In the genomic region with DNA sequence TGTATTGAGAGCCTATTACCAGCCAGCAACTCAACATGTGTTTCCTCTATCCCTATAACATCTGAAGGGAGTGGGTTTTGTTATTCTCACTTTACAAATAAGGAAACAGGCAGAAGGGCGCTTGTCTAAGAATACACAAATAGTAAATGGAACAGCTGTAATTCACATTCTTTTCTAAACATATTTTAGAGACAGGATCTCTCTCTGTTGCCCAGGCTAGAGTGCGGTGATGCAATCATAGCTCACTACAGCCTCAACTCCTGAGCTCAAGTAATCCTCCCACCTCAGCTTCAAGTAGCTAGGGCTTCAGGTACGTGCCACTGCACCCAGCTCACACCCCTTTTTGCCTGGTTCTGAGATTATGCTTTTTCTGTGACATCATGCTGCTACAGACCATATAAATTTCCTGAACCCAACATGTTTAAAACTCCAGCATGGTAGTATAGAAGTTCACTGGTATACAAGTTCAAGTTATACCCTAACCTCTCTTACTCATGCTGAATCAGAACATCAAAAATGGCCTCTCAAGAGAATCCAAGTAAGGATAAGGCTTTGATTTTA, we compare ENCODE assay signal across 12 cellular contexts. TPM values are rescaled to one million over a fixed set of nuclear protein-coding genes. Genes with fewer than 3 reads are reported as not detected.
A peak's percentile ranks its signal among the peaks of the same experiment; 100 is the strongest.
DNase-seq lines count a peak whose midpoint lies in the region; ATAC-seq, FAIRE-seq and TF ChIP-seq lines count a peak whose summit lies in the region.
"Had no signal": no experiment of that assay in that cellular context is flagged by ENCODE, and none has a peak within 500 bp of the region (broad histone marks: within the 10 kb centered on the region; RNA-seq: fewer than 3 reads in every experiment).

No MANE protein-coding gene starts in this region.

- CTCF ChIA-PET in HCT116 (lab: Charles Lee) (no interaction called here), K562 (lab: Yijun Ruan, JAX; ENCODE audit: low intra/inter-chr PET ratio) (no interaction called here)

- no peaks in the 10 kb centered on the region for H3K36me3 Mint-ChIP-seq in stimulated activated memory B cell treated with anti-CD40 and anti-IgM and Interleukin-4, amounts not matched to agents 10 μg/mL and 1 μg/mL and 100 μg/mL, for 72 hours
- H3K36me3 Mint-ChIP-seq: CD8-positive, alpha-beta T cell had no signal

- peak; percentile 29 for FAIRE-seq in K562 (lab: Jason Lieb, UNC)
- no peak for FAIRE-seq in H54 (lab: Jason Lieb, UNC)

- H3K27me3 ChIP-seq in HCT116 (ENCODE audit: insufficient read depth, low read length) (no peaks in the 10 kb centered on the region), K562 (ENCODE audit: control insufficient read depth in 2 of 2, insufficient read depth in 2 of 2, low read length in 2 of 2) (peaks cover 3 to 4% of the 10 kb centered on the region in 2 experiments; a peak in 1 of 5 replicates), foreskin keratinocyte (no peaks in the 10 kb centered on the region), subcutaneous abdominal adipose tissue (ENCODE audit: control insufficient read depth in 5 of 5, insufficient read depth in 4 of 5, low read length in 5 of 5) (peaks cover 0 to 2% (median 0%) of the 10 kb centered on the region in 5 donors)

- ATAC-seq in HCT116 (peak; percentile 27), K562 (peak; percentile 39; the same call in 2 of the 3 replicates), foreskin keratinocyte (peak; percentile 42)
- ATAC-seq in stimulated activated memory B cell treated with anti-CD40 and anti-IgM and Interleukin-4, amounts not matched to agents 10 μg/mL and 1 μg/mL and 100 μg/mL, for 72 hours: no peak
- ATAC-seq: CD8-positive, alpha-beta T cell had no signal

- in situ Hi-C loops in K562 (cut with MboI): no loop called here

- no peak for TF ChIP-seq EP300 in K562 (IDR thresholded peaks at IDR 0.05; ENCODE audit: low read length)

- peak overlapping the region; percentile 64 for H3K9ac ChIP-seq in HCT116 (ENCODE audit: low read length)
- no peak overlapping the region for H3K9ac ChIP-seq in K562 (ENCODE audit: insufficient read depth in 1 of 2, low read depth in 2 of 2, low read length in 2 of 2)
- H3K9ac ChIP-seq in subcutaneous abdominal adipose tissue (ENCODE audit: low read length in 5 of 5): no peak overlapping the region

- BruUV-seq in HCT116 (replicated peaks; lab: Mats Ljungman, UMichigan) (no TSS peak), K562 (replicated peaks; lab: Mats Ljungman, UMichigan) (no TSS peak)

- TF ChIP-seq RAD21 in HCT116 (IDR thresholded peaks at IDR 0.05; ENCODE audit: low read depth): no peak
- no peak for TF ChIP-seq RAD21 in K562 (CRISPR knock-in tag; conservative IDR thresholded peaks at IDR 0.05 in 1 of 2, IDR thresholded peaks at IDR 0.05 in 1 of 2)

- 17% methylated on average over 3 of the region's 3 CpGs for WGBS in K562 (ENCODE audit: insufficient coverage, low coverage, missing lambda C conversion rate)

- peaks cover 18% of the 10 kb centered on the region for H3K27me3 Mint-ChIP-seq in stimulated activated memory B cell treated with anti-CD40 and anti-IgM and Interleukin-4, amounts not matched to agents 10 μg/mL and 1 μg/mL and 100 μg/mL, for 72 hours

- H3K27ac Mint-ChIP-seq in stimulated activated memory B cell treated with anti-CD40 and anti-IgM and Interleukin-4, amounts not matched to agents 10 μg/mL and 1 μg/mL and 100 μg/mL, for 72 hours: no peak overlapping the region
- H3K27ac Mint-ChIP-seq: activated T-helper 1 cell treated with anti-CD3 and anti-CD28 coated beads, Interleukin-12 subunit alpha, Interleukin-12 subunit beta, Interleukin-2, Interleukin-4 antibody, amounts not matched to agents 30 ng/mL and 10 ng/mL and 1 ng/mL, durations not matched to agents 14 hours and 24 hours and 36 hours; CD8-positive, alpha-beta T cell; stimulated activated naive CD8-positive, alpha-beta T cell treated with anti-CD3 and anti-CD28 coated beads, Interleukin-15, Interleukin-2, amounts not matched to agents 100 ng/mL and 50 ng/mL, for 24 hours had no signal

- no peak for TF ChIP-seq CTCF in HCT116 (IDR thresholded peaks at IDR 0.05 in 2 of 3, conservative IDR thresholded peaks at IDR 0.05 in 1 of 3; ENCODE audit: borderline replicate concordance in 1 of 3, insufficient read depth in 1 of 3, low read depth in 2 of 3, low read length in 2 of 3)
- no peak for TF ChIP-seq CTCF in K562 (IDR thresholded peaks at IDR 0.05 in 2 of 3, conservative IDR thresholded peaks at IDR 0.05 in 1 of 3; ENCODE audit: insufficient read depth in 2 of 3, low read depth in 1 of 3, low read length in 3 of 3)
- TF ChIP-seq CTCF in foreskin keratinocyte (conservative IDR thresholded peaks at IDR 0.05): no peak

- peaks cover 32 to 53% of the 10 kb centered on the region in 2 experiments for H3K4me1 ChIP-seq in HCT116 (ENCODE audit: control insufficient read depth in 1 of 2, insufficient read depth in 2 of 2, low read length in 2 of 2)
- H3K4me1 ChIP-seq in K562 (replicated peaks in 1 of 2; ENCODE audit: control insufficient read depth in 2 of 2, insufficient read depth in 2 of 2, low read length in 2 of 2): peaks cover 0 to 12% of the 10 kb centered on the region in 2 experiments; a peak in 2 of 5 replicates
- peaks cover 28% of the 10 kb centered on the region for H3K4me1 ChIP-seq in foreskin keratinocyte
- peaks cover 0 to 26% (median 23%) of the 10 kb centered on the region in 5 donors for H3K4me1 ChIP-seq in subcutaneous abdominal adipose tissue (ENCODE audit: control insufficient read depth in 5 of 5, insufficient read depth in 5 of 5, low read length in 5 of 5)

- H3K9me2 ChIP-seq in HCT116 (ENCODE audit: insufficient read depth): no peaks in the 10 kb centered on the region

- POLR2A ChIA-PET in HCT116 (lab: Charles Lee) (no interaction called here), K562 (lab: Yijun Ruan, JAX) (no interaction called here)

- H3K9me1 ChIP-seq in K562 (ENCODE audit: control insufficient read depth, insufficient read depth, low read length): no peaks in the 10 kb centered on the region

- H4K20me1 ChIP-seq in HCT116 (ENCODE audit: insufficient read depth) (no peaks in the 10 kb centered on the region), K562 (replicated peaks; ENCODE audit: control insufficient read depth, insufficient read depth, low read length) (no peaks in the 10 kb centered on the region; the same call in 1 of the 2 replicates)

- H3K27ac ChIP-seq in HCT116 (ENCODE audit: low read depth, low read length) (peak overlapping the region; percentile 84), K562 (ENCODE audit: extremely low read depth, low read depth, low read length) (no peak overlapping the region), foreskin keratinocyte (peak overlapping the region; percentile 96), subcutaneous abdominal adipose tissue (ENCODE audit: low read depth, low read length) (peak overlapping the region; percentile 8)

- RAD21 ChIA-PET in HCT116 (lab: Charles Lee; ENCODE audit: low non-redundant PET in 1 of 2, low total read pairs in 2 of 2, uncharacterized antibody in 2 of 2, unreplicated experiment in 2 of 2): no interaction called here

- intact Hi-C loops in HCT116 (cut with micrococcal nuclease): loop anchor here (2.0 kb wide), 1 partner anchor 39 kb away; a partner anchor contains a TSS
- intact Hi-C loops in K562 (cut with micrococcal nuclease): no loop called here

- no peaks in the 10 kb centered on the region for H3K79me2 ChIP-seq in HCT116 (ENCODE audit: insufficient read depth, low read length)
- no peaks in the 10 kb centered on the region for H3K79me2 ChIP-seq in K562 (ENCODE audit: control insufficient read depth, insufficient read depth, low read length)

- H3K36me3 ChIP-seq in HCT116 (ENCODE audit: control insufficient read depth in 1 of 2, insufficient read depth in 2 of 2, low read length in 2 of 2) (no peaks in the 10 kb centered on the region), K562 (ENCODE audit: control insufficient read depth, insufficient read depth, low read length) (no peaks in the 10 kb centered on the region), subcutaneous abdominal adipose tissue (ENCODE audit: control insufficient read depth in 5 of 5, insufficient read depth in 5 of 5, low read length in 5 of 5) (no peaks in the 10 kb centered on the region)

- H3K4me2 ChIP-seq in HCT116 (ENCODE audit: low read length): peak overlapping the region; percentile 81
- H3K4me2 ChIP-seq in K562 (ENCODE audit: insufficient read depth, low read length): no peak overlapping the region

- H3K9me3 ChIP-seq in HCT116 (ENCODE audit: control insufficient read depth in 1 of 2, insufficient read depth in 1 of 2, low read depth in 1 of 2, low read length in 2 of 2): no peaks in the 10 kb centered on the region
- no peaks in the 10 kb centered on the region for H3K9me3 ChIP-seq in K562 (replicated peaks; ENCODE audit: control insufficient read depth, insufficient read depth, low read depth, low read length)
- H3K9me3 ChIP-seq in subcutaneous abdominal adipose tissue (ENCODE audit: control insufficient read depth in 5 of 5, low read length in 5 of 5): no peaks in the 10 kb centered on the region

- H3K4me1 Mint-ChIP-seq in stimulated activated memory B cell treated with anti-CD40 and anti-IgM and Interleukin-4, amounts not matched to agents 10 μg/mL and 1 μg/mL and 100 μg/mL, for 72 hours: peaks cover 15% of the 10 kb centered on the region

- H3K9me3 Mint-ChIP-seq in stimulated activated memory B cell treated with anti-CD40 and anti-IgM and Interleukin-4, amounts not matched to agents 10 μg/mL and 1 μg/mL and 100 μg/mL, for 72 hours: no peaks in the 10 kb centered on the region
- H3K9me3 Mint-ChIP-seq: activated T-helper 1 cell treated with anti-CD3 and anti-CD28 coated beads, Interleukin-12 subunit alpha, Interleukin-12 subunit beta, Interleukin-2, Interleukin-4 antibody, amounts not matched to agents 30 ng/mL and 10 ng/mL and 1 ng/mL, durations not matched to agents 14 hours and 24 hours and 36 hours; CD8-positive, alpha-beta T cell; stimulated activated naive CD8-positive, alpha-beta T cell treated with anti-CD3 and anti-CD28 coated beads, Interleukin-15, Interleukin-2, amounts not matched to agents 100 ng/mL and 50 ng/mL, for 24 hours had no signal

- DNase-seq in HCT116 (ENCODE audit: low read depth, low spot score) (peak; percentile 39), K562 (ENCODE audit: extremely low read depth in 1 of 4, low spot score in 3 of 4) (no peak), foreskin keratinocyte (peak in 1 of 2 donors; percentile 68), H54 (ENCODE audit: insufficient read length, low spot score) (no peak), DMS79 (lab: John Stamatoyannopoulos, UW) (no peak)
- no peak for DNase-seq in activated CD4-positive, CD25-positive, alpha-beta regulatory T cell treated with anti-CD3 and anti-CD28 coated beads, Interleukin-2, amount 50 U/mL, for 72 hours
- DNase-seq: activated CD4-positive, alpha-beta T cell treated with anti-CD3 and anti-CD28 coated beads for 1 hour; CD8-positive, alpha-beta T cell had no signal

- TF ChIP-seq POLR2A in HCT116 (IDR thresholded peaks at IDR 0.05; ENCODE audit: borderline replicate concordance, extremely low read depth, insufficient read depth, insufficient read length): no peak
- no peak for TF ChIP-seq POLR2A in K562 (conservative IDR thresholded peaks at IDR 0.05)
- TF ChIP-seq POLR2A in H54 (IDR thresholded peaks at IDR 0.05; ENCODE audit: low read depth, low read length): no peak

- H2AFZ ChIP-seq in HCT116 (ENCODE audit: low read depth, low read length, poor library complexity, severe bottlenecking): peak overlapping the region; percentile 44
- no peak overlapping the region for H2AFZ ChIP-seq in K562 (ENCODE audit: low read depth, low read length)

- no peak overlapping the region for H3K4me3 Mint-ChIP-seq in stimulated activated memory B cell treated with anti-CD40 and anti-IgM and Interleukin-4, amounts not matched to agents 10 μg/mL and 1 μg/mL and 100 μg/mL, for 72 hours
- H3K4me3 Mint-ChIP-seq: activated T-helper 1 cell treated with anti-CD3 and anti-CD28 coated beads, Interleukin-12 subunit alpha, Interleukin-12 subunit beta, Interleukin-2, Interleukin-4 antibody, amounts not matched to agents 30 ng/mL and 10 ng/mL and 1 ng/mL, durations not matched to agents 14 hours and 24 hours and 36 hours; CD8-positive, alpha-beta T cell; stimulated activated naive CD8-positive, alpha-beta T cell treated with anti-CD3 and anti-CD28 coated beads, Interleukin-15, Interleukin-2, amounts not matched to agents 100 ng/mL and 50 ng/mL, for 24 hours had no signal

- no peak overlapping the region for H3K4me3 ChIP-seq in HCT116 (replicated peaks in 1 of 2; ENCODE audit: low read depth in 1 of 2, low read length in 2 of 2)
- H3K4me3 ChIP-seq in K562: no peak overlapping the region
- no peak overlapping the region for H3K4me3 ChIP-seq in subcutaneous abdominal adipose tissue (ENCODE audit: low read depth in 1 of 5, low read length in 5 of 5)

RNA-seq across cellular contexts. Expression of a gene that starts 8.6 kb away (rescaled TPM):
- total RNA-seq in HCT116 (2021; ENCODE audit: unreplicated experiment) (12.2 TPM), K562 (2014; rRNA removed) (not detected in 2 replicates), K562 (2014; rRNA removed; fragmentation: Illumina TruSeq; extraction: Trizol) (not detected in 2 replicates), K562 (2015; rRNA removed; fragmentation: Illumina TruSeq; extraction: Trizol) (not detected in 2 replicates), K562 (2021) (0.16 and 0.31 TPM in 2 replicates), foreskin keratinocyte (103 and 150 TPM in 2 replicates)
- polyA plus RNA-seq in HCT116 (2012): 26.4 and 46.3 TPM in 2 replicates
- total RNA-seq in K562 (2011; cell fraction: chromatin; rRNA removed; ENCODE audit: low replicate concordance): not detected in 2 replicates
- total RNA-seq in K562 (2011; cell fraction: nucleolus; rRNA removed): not detected in 2 replicates
- not detected in 2 replicates for total RNA-seq in K562 (2011; cell fraction: nucleoplasm; rRNA removed)
- polyA plus RNA-seq in K562 (2011; rRNA removed) (0.04 and 0.07 TPM in 2 replicates), K562 (2014; fragmentation: Illumina TruSeq; extraction: Trizol) (not detected in 2 replicates), K562 (2014; fragmentation: Nextera tagmentation; extraction: Ambion mirVana) (not detected), K562 (2014; rRNA removed) (not detected in 2 replicates), foreskin keratinocyte (112 and 158 TPM in 2 replicates)
- polyA plus RNA-seq in K562 (2011; cell fraction: cytosol; rRNA removed): 0.04 TPM in 2 replicates
- 0.09 and 0.22 TPM in 2 replicates for polyA plus RNA-seq in K562 (2011; cell fraction: nucleus; rRNA removed)
- polyA plus RNA-seq in K562 (2012): not detected in 2 replicates
- not detected in 2 replicates for polyA minus RNA-seq in K562 (2011; rRNA and poly(A)+ RNA removed)
- not detected in 2 replicates for polyA minus RNA-seq in K562 (2011; cell fraction: cytosol; rRNA and poly(A)+ RNA removed)
- polyA minus RNA-seq in K562 (2011; cell fraction: nucleus; rRNA and poly(A)+ RNA removed): not detected in 2 replicates
- total RNA-seq: activated T-helper 1 cell treated with anti-CD3 and anti-CD28 coated beads, Interleukin-12 subunit alpha, Interleukin-12 subunit beta, Interleukin-2, Interleukin-4 antibody, amounts not matched to agents 30 ng/mL and 10 ng/mL and 1 ng/mL, durations not matched to agents 14 hours and 24 hours and 36 hours; CD8-positive, alpha-beta T cell had no signal

RNA-seq across cellular contexts. Expression of a gene that starts 39.1 kb away (rescaled TPM):
- total RNA-seq in HCT116 (2021; ENCODE audit: unreplicated experiment): 21.9 TPM
- polyA plus RNA-seq in HCT116 (2012): 8.7 and 10.4 TPM in 2 replicates
- total RNA-seq in K562 (2011; cell fraction: chromatin; rRNA removed; ENCODE audit: low replicate concordance): 8.7 and 27.5 TPM in 2 replicates
- total RNA-seq in K562 (2011; cell fraction: nucleolus; rRNA removed): 5.8 and 8.2 TPM in 2 replicates
- total RNA-seq in K562 (2011; cell fraction: nucleoplasm; rRNA removed): 12.0 and 27.3 TPM in 2 replicates
- 16.6 and 18.8 TPM in 2 replicates for total RNA-seq in K562 (2014; rRNA removed)
- total RNA-seq in K562 (2014; rRNA removed; fragmentation: Illumina TruSeq; extraction: Trizol): 38.3 and 42.2 TPM in 2 replicates
- total RNA-seq in K562 (2015; rRNA removed; fragmentation: Illumina TruSeq; extraction: Trizol): 35.1 and 41.1 TPM in 2 replicates
- 17.6 and 19.3 TPM in 2 replicates for total RNA-seq in K562 (2021)
- 30.8 and 33.0 TPM in 2 replicates for polyA plus RNA-seq in K562 (2011; rRNA removed)
- 6.7 and 14.7 TPM in 2 replicates for polyA plus RNA-seq in K562 (2011; cell fraction: cytosol; rRNA removed)
- 13.3 and 24.9 TPM in 2 replicates for polyA plus RNA-seq in K562 (2011; cell fraction: nucleus; rRNA removed)
- polyA plus RNA-seq in K562 (2012): 20.9 and 22.4 TPM in 2 replicates
- polyA plus RNA-seq in K562 (2014; fragmentation: Illumina TruSeq; extraction: Trizol): 20.9 and 33.5 TPM in 2 replicates
- 10 to 100 TPM; 43.1 to 51.5 TPM for polyA plus RNA-seq in K562 (2014; fragmentation: Nextera tagmentation; extraction: Ambion mirVana)
- 23.6 and 26.1 TPM in 2 replicates for polyA plus RNA-seq in K562 (2014; rRNA removed)
- 30.2 and 35.1 TPM in 2 replicates for polyA minus RNA-seq in K562 (2011; rRNA and poly(A)+ RNA removed)
- polyA minus RNA-seq in K562 (2011; cell fraction: cytosol; rRNA and poly(A)+ RNA removed): 12.4 and 13.9 TPM in 2 replicates
- polyA minus RNA-seq in K562 (2011; cell fraction: nucleus; rRNA and poly(A)+ RNA removed): 7.3 and 13.7 TPM in 2 replicates
- 17.2 and 22.3 TPM in 2 replicates for total RNA-seq in foreskin keratinocyte
- 11.6 and 12.1 TPM in 2 replicates for polyA plus RNA-seq in foreskin keratinocyte
